In the genomic region with DNA sequence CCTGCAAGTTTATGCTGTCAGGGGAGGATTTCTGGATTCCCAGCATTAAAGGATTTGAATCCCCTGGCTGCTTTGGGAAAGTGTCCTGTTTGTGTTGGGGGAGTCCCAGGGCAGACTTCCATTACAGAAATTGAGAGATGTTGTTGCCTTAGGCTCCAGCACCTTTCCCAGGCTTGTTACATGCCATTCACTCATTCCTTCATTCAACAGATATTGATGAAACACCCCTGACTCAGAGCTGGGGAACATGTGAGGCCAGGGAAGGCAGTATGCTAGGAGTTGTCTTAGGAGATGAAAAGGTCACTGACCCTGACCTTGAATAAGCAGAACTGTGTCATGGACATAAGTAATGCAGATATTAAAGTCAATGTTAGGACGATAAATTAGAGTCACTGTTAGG, we compare ENCODE assay signal across 22 cellular contexts.
DNase-seq lines count a peak whose midpoint lies in the region; ATAC-seq, FAIRE-seq and TF ChIP-seq lines count a peak whose summit lies in the region.
"Had no signal": no experiment of that assay in that cellular context is flagged by ENCODE, and none has a peak within 500 bp of the region (broad histone marks: within the 10 kb centered on the region; RNA-seq: fewer than 3 reads in every experiment).

No MANE protein-coding gene starts in this region.

- ATAC-seq in gastrocnemius medialis = no peak
- ATAC-seq in left ventricle myocardium superior = no peak
- ATAC-seq: activated CD4-positive, CD25-positive, alpha-beta regulatory T cell treated with anti-CD3 and anti-CD28 coated beads, Interleukin-2, amount 50 U/mL, for 24 hours; activated T-cell treated with anti-CD3 and anti-CD28 coated beads, Interleukin-2, amount 50 U/mL, for 72 hours had no signal

- H3K4me3 ChIP-seq in GM23248 = no peak overlapping the region
- H3K4me3 ChIP-seq in astrocyte (ENCODE audit: insufficient read depth, low read depth, low read length) = no peak overlapping the region
- no peak overlapping the region for H3K4me3 ChIP-seq in fibroblast of villous mesenchyme (ENCODE audit: low read depth, low read length)
- no peak overlapping the region for H3K4me3 ChIP-seq in smooth muscle cell
- H3K4me3 ChIP-seq in gastrocnemius medialis = no peak overlapping the region
- no peak overlapping the region for H3K4me3 ChIP-seq in dorsolateral prefrontal cortex
- H3K4me3 ChIP-seq: transverse colon had no signal

- intact Hi-C loops in gastrocnemius medialis (cut with DNase I; ENCODE audit: low total_unique reads) (no loop called here), dorsolateral prefrontal cortex (cut with DNase I) (no loop called here), left ventricle myocardium superior (cut with micrococcal nuclease) (no loop called here)

- no peak for TF ChIP-seq POLR2A in gastrocnemius medialis (IDR thresholded peaks at IDR 0.05)

- H3K4me3 Mint-ChIP-seq in astrocyte (ENCODE audit: unreplicated experiment) = no peak overlapping the region
- H3K4me3 Mint-ChIP-seq: activated T-cell treated with anti-CD3 and anti-CD28 coated beads, Interleukin-2, amount 50 U/mL, for 72 hours; H9 had no signal

- H3K9me3 Mint-ChIP-seq in astrocyte (ENCODE audit: unreplicated experiment) = no peaks in the 10 kb centered on the region
- H3K9me3 Mint-ChIP-seq: activated T-cell treated with anti-CD3 and anti-CD28 coated beads, Interleukin-2, amount 50 U/mL, for 72 hours; H9 had no signal

- in situ Hi-C loops in GM23248 (cut with MboI) (no loop called here), gastrocnemius medialis (cut with MboI; ENCODE audit: low sequenced_read_pairs in 4 of 4) (no loop called here)

- H3K9ac ChIP-seq in GM23248 = peak overlapping the region; percentile 14; the same call in 1 of the 2 replicates
- H3K9ac ChIP-seq in astrocyte (ENCODE audit: low read length) = no peak overlapping the region
- H3K9ac ChIP-seq in smooth muscle cell (ENCODE audit: low read depth) = no peak overlapping the region
- H3K9ac ChIP-seq: SK-N-SH had no signal

- H2AFZ ChIP-seq in GM23248 = no peak overlapping the region
- no peak overlapping the region for H2AFZ ChIP-seq in astrocyte (ENCODE audit: low read depth, low read length)
- no peak overlapping the region for H2AFZ ChIP-seq in smooth muscle cell (ENCODE audit: low read depth)

- peak overlapping the region; percentile 41 for H3K27ac ChIP-seq in GM23248
- H3K27ac ChIP-seq in astrocyte (ENCODE audit: low read depth, low read length) = no peak overlapping the region
- H3K27ac ChIP-seq in smooth muscle cell (ENCODE audit: low read depth) = peak overlapping the region; percentile 43
- no peak overlapping the region for H3K27ac ChIP-seq in gastrocnemius medialis
- H3K27ac ChIP-seq in dorsolateral prefrontal cortex = no peak overlapping the region
- H3K27ac ChIP-seq: transverse colon had no signal

- peak overlapping the region; percentile 73 for H3K27ac Mint-ChIP-seq in astrocyte (ENCODE audit: unreplicated experiment)
- H3K27ac Mint-ChIP-seq: activated T-cell treated with anti-CD3 and anti-CD28 coated beads, Interleukin-2, amount 50 U/mL, for 72 hours had no signal

- peak; percentile 72 for DNase-seq in GM23248
- DNase-seq in astrocyte (ENCODE audit: low read depth) = no peak
- DNase-seq in fibroblast of villous mesenchyme (ENCODE audit: low read depth) = peak; percentile 42
- no peak for DNase-seq in smooth muscle cell (lab: John Stamatoyannopoulos, UW; ENCODE audit: unreplicated experiment)
- no peak for DNase-seq in hippocampal formation (lab: John Stamatoyannopoulos, UW)
- no peak for DNase-seq in gastrocnemius medialis
- no peak for DNase-seq in dorsolateral prefrontal cortex
- no peak for DNase-seq in left ventricle myocardium superior
- DNase-seq: activated CD8-positive, alpha-beta memory T cell treated with anti-CD3 and anti-CD28 coated beads for 24 hours; activated naive CD4-positive, alpha-beta T cell treated with anti-CD3 and anti-CD28 coated beads, Interleukin-2, amount 50 U/mL, for 16 hours; activated T-cell treated with anti-CD3 and anti-CD28 coated beads, Interleukin-2, amount 50 U/mL, for 72 hours; AML-193; glutamatergic neuron; H9; NCI-H1694 treated with DMSO at 0.1 percent for 48 hours; occipital lobe; SK-N-SH; stimulated activated naive CD4-positive, alpha-beta T cell; transverse colon had no signal

- H3K4me2 ChIP-seq in GM23248 (ENCODE audit: unreplicated experiment) (peak overlapping the region; percentile 11), astrocyte (ENCODE audit: low read length) (no peak overlapping the region), smooth muscle cell (peak overlapping the region; percentile 50)
- H3K4me2 ChIP-seq: SK-N-SH had no signal

- H3K4me1 ChIP-seq in GM23248 (ENCODE audit: insufficient read depth) (peaks cover 44% of the 10 kb centered on the region), astrocyte (ENCODE audit: insufficient read depth, low read length) (peaks cover 22% of the 10 kb centered on the region), smooth muscle cell (ENCODE audit: low read depth) (peaks cover 3% of the 10 kb centered on the region), gastrocnemius medialis (no peaks in the 10 kb centered on the region)
- H3K4me1 ChIP-seq: transverse colon had no signal

- H3F3A ChIP-seq in GM23248 (ENCODE audit: insufficient read depth) (peaks cover 39% of the 10 kb centered on the region), smooth muscle cell (ENCODE audit: low read depth) (peaks cover 17% of the 10 kb centered on the region)

- no peaks in the 10 kb centered on the region for H4K20me1 ChIP-seq in GM23248 (ENCODE audit: insufficient read depth)
- H4K20me1 ChIP-seq in astrocyte (ENCODE audit: insufficient read depth, low read length) = no peaks in the 10 kb centered on the region
- H4K20me1 ChIP-seq in smooth muscle cell (ENCODE audit: low read depth) = no peaks in the 10 kb centered on the region

- H3K36me3 Mint-ChIP-seq in astrocyte (ENCODE audit: low read depth, unreplicated experiment) = no peaks in the 10 kb centered on the region

- no peaks in the 10 kb centered on the region for H3K27me3 Mint-ChIP-seq in astrocyte (ENCODE audit: low read depth, unreplicated experiment)

- H3K27me3 ChIP-seq in GM23248 (replicated peaks; ENCODE audit: insufficient read depth) (no peaks in the 10 kb centered on the region), astrocyte (ENCODE audit: insufficient read depth, low read length) (no peaks in the 10 kb centered on the region), smooth muscle cell (ENCODE audit: low read depth) (no peaks in the 10 kb centered on the region), gastrocnemius medialis (no peaks in the 10 kb centered on the region), dorsolateral prefrontal cortex (no peaks in the 10 kb centered on the region)
- H3K27me3 ChIP-seq: transverse colon had no signal

- no peaks in the 10 kb centered on the region for H3K9me2 ChIP-seq in GM23248 (ENCODE audit: insufficient read depth)
- H3K9me2 ChIP-seq: SK-N-SH had no signal

- peaks cover 42% of the 10 kb centered on the region for H3K4me1 Mint-ChIP-seq in astrocyte (ENCODE audit: low read depth, unreplicated experiment)
- H3K4me1 Mint-ChIP-seq: H9 had no signal

- H3K9me3 ChIP-seq in GM23248 (ENCODE audit: low read depth) (no peaks in the 10 kb centered on the region), astrocyte (ENCODE audit: insufficient read depth, low read depth, low read length) (no peaks in the 10 kb centered on the region), smooth muscle cell (replicated peaks; ENCODE audit: low read depth) (no peaks in the 10 kb centered on the region), gastrocnemius medialis (no peaks in the 10 kb centered on the region)
- H3K9me3 ChIP-seq: SK-N-SH, transverse colon had no signal

- FAIRE-seq in astrocyte (lab: Jason Lieb, UNC) = peak; percentile 73
- FAIRE-seq: endothelial cell of umbilical vein, GM19239 had no signal

- H3K36me3 ChIP-seq in GM23248 (ENCODE audit: low read depth) = no peaks in the 10 kb centered on the region
- H3K36me3 ChIP-seq in astrocyte (ENCODE audit: insufficient read depth, low read length) = no peaks in the 10 kb centered on the region
- no peaks in the 10 kb centered on the region for H3K36me3 ChIP-seq in smooth muscle cell (ENCODE audit: low read depth)
- H3K36me3 ChIP-seq in gastrocnemius medialis = no peaks in the 10 kb centered on the region
- H3K36me3 ChIP-seq: transverse colon had no signal

- WGBS in GM23248 (ENCODE audit: low coverage in 1 of 2, low lambda C conversion rate in 2 of 2, missing lambda C conversion rate in 2 of 2), 2 experiments = 16 to 38% methylated on average over 1 of the region's 1 CpG
- 76% methylated on average over 1 of the region's 1 CpG for WGBS in smooth muscle cell (ENCODE audit: low lambda C conversion rate)

- H3K79me2 ChIP-seq in GM23248 (ENCODE audit: insufficient read depth) (no peaks in the 10 kb centered on the region), astrocyte (ENCODE audit: insufficient read depth, low read length) (no peaks in the 10 kb centered on the region), smooth muscle cell (ENCODE audit: low read depth) (no peaks in the 10 kb centered on the region)

- no peak for TF ChIP-seq CTCF in astrocyte (IDR thresholded peaks at IDR 0.05; ENCODE audit: insufficient read depth, low read depth, low read length)
- TF ChIP-seq CTCF in fibroblast of villous mesenchyme (IDR thresholded peaks at IDR 0.05; ENCODE audit: insufficient read depth, low read depth, low read length) = no peak
- TF ChIP-seq CTCF in smooth muscle cell (IDR thresholded peaks at IDR 0.05; ENCODE audit: borderline replicate concordance, insufficient read depth, poor library complexity, severe bottlenecking) = no peak
- TF ChIP-seq CTCF in gastrocnemius medialis (IDR thresholded peaks at IDR 0.05 in 4 of 5, conservative IDR thresholded peaks at IDR 0.05 in 1 of 5) = no peak
- TF ChIP-seq CTCF in dorsolateral prefrontal cortex (IDR thresholded peaks at IDR 0.05 in 54 of 56, conservative IDR thresholded peaks at IDR 0.05 in 2 of 56; ENCODE audit: low read depth in 1 of 56, partially characterized antibody in 56 of 56) = no peak

Comparison
In these comparisons a context has a peak if more than half of its experiments do, and no peak if none do; other contexts are left out.
1. DNase-seq: peak in GM23248 (single experiment) and fibroblast of villous mesenchyme (single experiment); none in astrocyte (single experiment), smooth muscle cell (single experiment), hippocampal formation (0 of 2), gastrocnemius medialis (0 of 2), dorsolateral prefrontal cortex (0 of 10) and left ventricle myocardium superior (single experiment).
2. H3K27ac ChIP-seq: peak in GM23248 (single experiment) and smooth muscle cell (single experiment); none in astrocyte (single experiment), gastrocnemius medialis (0 of 4) and dorsolateral prefrontal cortex (0 of 59).